ENCODE assay signal across 12 cellular contexts in genomic region chr22:22410121-22410520, GRCh38.
A peak's percentile ranks its signal among the peaks of the same experiment; 100 is the strongest.
DNase-seq lines count a peak whose midpoint lies in the region; FAIRE-seq and TF ChIP-seq lines count a peak whose summit lies in the region.
"Had no signal": no experiment of that assay in that cellular context is flagged by ENCODE, and none has a peak within 500 bp of the region (broad histone marks: within the 10 kb centered on the region; RNA-seq: fewer than 3 reads in every experiment).

No MANE protein-coding gene starts in this region.

- intact Hi-C loops in ascending aorta (cut with DNase I): no loop called here

- H3K27ac ChIP-seq in ascending aorta: no peak overlapping the region
- H3K27ac ChIP-seq: foreskin keratinocyte, neutrophil had no signal

- no peaks in the 10 kb centered on the region for H3K4me1 ChIP-seq in ascending aorta
- H3K4me1 ChIP-seq: foreskin keratinocyte had no signal

- DNase-seq in GM12891 (ENCODE audit: insufficient read length, low spot score): no peak
- peak; percentile 68 for DNase-seq in NAMALWA (ENCODE audit: low spot score)
- peak; percentile 14 to 15 for DNase-seq in cardiac fibroblast (ENCODE audit: low read depth in 2 of 2)
- DNase-seq in pons (ENCODE audit: low spot score): peak; percentile 47
- DNase-seq in ascending aorta (ENCODE audit: low spot score in 2 of 2): no peak
- no peak for DNase-seq in NCI-H2081 treated with DMSO at 0.1 percent for 48 hours (lab: John Stamatoyannopoulos, UW)
- DNase-seq in NCI-H226: no peak
- DNase-seq in GM10266 (ENCODE audit: extremely low spot score): no peak
- DNase-seq: foreskin keratinocyte had no signal

- TF ChIP-seq POLR2A in GM12891 (IDR thresholded peaks at IDR 0.05; ENCODE audit: low read depth, low read length): no peak

- no peaks in the 10 kb centered on the region for H3K9me3 ChIP-seq in ascending aorta
- H3K9me3 ChIP-seq: neutrophil had no signal

- TF ChIP-seq CTCF in cardiac fibroblast (IDR thresholded peaks at IDR 0.05; ENCODE audit: low read depth, low read length) (no peak), ascending aorta (IDR thresholded peaks at IDR 0.05) (no peak), GM10266 (IDR thresholded peaks at IDR 0.05; ENCODE audit: control insufficient read depth, insufficient read depth, low read depth, missing control alignments) (no peak)

- no peaks in the 10 kb centered on the region for H3K36me3 ChIP-seq in ascending aorta
- H3K36me3 ChIP-seq: neutrophil had no signal

- H3K27me3 ChIP-seq in ascending aorta: no peaks in the 10 kb centered on the region

- H3K4me3 ChIP-seq in cardiac fibroblast (replicated peaks in 1 of 2; ENCODE audit: low read depth in 2 of 2, low read length in 2 of 2) (no peak overlapping the region), ascending aorta (no peak overlapping the region)

- FAIRE-seq in GM12891 (lab: Jason Lieb, UNC): peak; percentile 86
- FAIRE-seq: astrocyte, TTC549 had no signal

TF ChIP-seq in GM12891, 5 proteins besides CTCF, POLR2A, EP300 and RAD21:
- TF ChIP-seq POU2F2 (IDR thresholded peaks at IDR 0.05; ENCODE audit: low read depth, low read length) (no peak), SPI1 (IDR thresholded peaks at IDR 0.05; ENCODE audit: low read depth, low read length) (peak; percentile 93)

Comparison
In these comparisons a context has a peak if more than half of its experiments do, and no peak if none do; other contexts are left out.
1. DNase-seq: peak in NAMALWA (single experiment), cardiac fibroblast (2 of 2) and pons (single experiment); none in GM12891 (single experiment), ascending aorta (0 of 2), NCI-H2081 treated with DMSO at 0.1 percent for 48 hours (single experiment), NCI-H226 (single experiment) and GM10266 (single experiment).